18 cellular contexts compared by ENCODE assay signal in genomic region chr14:103889313-103890051, GRCh38. TPM values are rescaled to one million over a fixed set of nuclear protein-coding genes. Genes with fewer than 3 reads are reported as not detected.
A peak's percentile ranks its signal among the peaks of the same experiment; 100 is the strongest.
DNase-seq lines count a peak whose midpoint lies in the region; ATAC-seq and TF ChIP-seq lines count a peak whose summit lies in the region.
"Had no signal": no experiment of that assay in that cellular context is flagged by ENCODE, and none has a peak within 500 bp of the region (broad histone marks: within the 10 kb centered on the region; RNA-seq: fewer than 3 reads in every experiment).

No MANE protein-coding gene starts in this region.

- no peak for TF ChIP-seq CTCF in Calu3 (IDR thresholded peaks at IDR 0.05; ENCODE audit: unreplicated experiment)
- TF ChIP-seq CTCF in RWPE2 (IDR thresholded peaks at IDR 0.05; ENCODE audit: poor library complexity, severe bottlenecking) = no peak
- no peak for TF ChIP-seq CTCF in fibroblast of pulmonary artery (IDR thresholded peaks at IDR 0.05; ENCODE audit: low read length, missing control alignments)

- no peak overlapping the region for H3K14ac ChIP-seq in mesenchymal stem cell (ENCODE audit: low read length in 2 of 2)

- no peak overlapping the region for H3K4me3 ChIP-seq in RWPE2 (ENCODE audit: severe bottlenecking)
- H3K4me3 ChIP-seq in fibroblast of pulmonary artery (replicated peaks; ENCODE audit: low read depth, low read length) = no peak overlapping the region
- H3K4me3 ChIP-seq in mesenchymal stem cell (ENCODE audit: insufficient read depth in 1 of 2, low read depth in 1 of 2, low read length in 2 of 2) = no peak overlapping the region
- H3K4me3 ChIP-seq: esophagus muscularis mucosa, thoracic aorta had no signal

- no peak overlapping the region for H2BK12ac ChIP-seq in mesenchymal stem cell (ENCODE audit: low read length in 2 of 2)

- H3K9me3 ChIP-seq in RWPE2 (ENCODE audit: severe bottlenecking) = no peaks in the 10 kb centered on the region
- H3K9me3 ChIP-seq in mesenchymal stem cell (ENCODE audit: control insufficient read depth, low read length) = no peaks in the 10 kb centered on the region
- H3K9me3 ChIP-seq: esophagus muscularis mucosa, thoracic aorta had no signal

- H3K27me3 Mint-ChIP-seq in Calu3 (ENCODE audit: unreplicated experiment) = no peaks in the 10 kb centered on the region
- H3K27me3 Mint-ChIP-seq: activated CD8-positive, alpha-beta memory T cell treated with anti-CD3 and anti-CD28 coated beads, Interleukin-2, amount 10 ng/mL, durations not matched to agents 7 days and 5 days had no signal

- H3K27ac ChIP-seq in RWPE2 (ENCODE audit: poor library complexity, severe bottlenecking) (no peak overlapping the region), mesenchymal stem cell (ENCODE audit: low read length, poor library complexity, severe bottlenecking) (no peak overlapping the region)
- H3K27ac ChIP-seq: esophagus muscularis mucosa, thoracic aorta had no signal

- H3K79me1 ChIP-seq in mesenchymal stem cell (replicated peaks; ENCODE audit: low read length, poor library complexity, severe bottlenecking) = no peaks in the 10 kb centered on the region

- H3K27ac Mint-ChIP-seq in Calu3 (ENCODE audit: unreplicated experiment) = no peak overlapping the region
- H3K27ac Mint-ChIP-seq: activated CD8-positive, alpha-beta memory T cell treated with anti-CD3 and anti-CD28 coated beads, Interleukin-2, amount 10 ng/mL, durations not matched to agents 7 days and 5 days; HFFc6 had no signal

- no peak overlapping the region for H2AFZ ChIP-seq in mesenchymal stem cell (ENCODE audit: low read depth, low read length)

- H2BK120ac ChIP-seq in mesenchymal stem cell (ENCODE audit: low read depth, low read length) = no peak overlapping the region

- H3K36me3 Mint-ChIP-seq in Calu3 (ENCODE audit: insufficient read depth, unreplicated experiment) = no peaks in the 10 kb centered on the region
- H3K36me3 Mint-ChIP-seq: activated CD8-positive, alpha-beta memory T cell treated with anti-CD3 and anti-CD28 coated beads, Interleukin-2, amount 10 ng/mL, durations not matched to agents 7 days and 5 days had no signal

- no peak overlapping the region for H3K4ac ChIP-seq in mesenchymal stem cell (ENCODE audit: low read depth in 1 of 2, low read length in 2 of 2)

- H3K23ac ChIP-seq in mesenchymal stem cell (ENCODE audit: low read length in 2 of 2) = no peak overlapping the region

- no peak overlapping the region for H4K8ac ChIP-seq in mesenchymal stem cell (ENCODE audit: low read length)

- WGBS in mesenchymal stem cell = 84% methylated on average over 31 of the region's 31 CpGs

- peaks cover 14% of the 10 kb centered on the region for H3K4me1 ChIP-seq in RWPE2 (ENCODE audit: insufficient read depth, poor library complexity, severe bottlenecking)
- peaks cover 21% of the 10 kb centered on the region for H3K4me1 ChIP-seq in mesenchymal stem cell (ENCODE audit: control insufficient read depth, insufficient read depth, low read depth, low read length)

- no peak overlapping the region for H2BK5ac ChIP-seq in mesenchymal stem cell (ENCODE audit: low read depth, low read length, poor library complexity, severe bottlenecking)

- H3K4me3 Mint-ChIP-seq in Calu3 (ENCODE audit: low read depth, unreplicated experiment) = no peak overlapping the region
- H3K4me3 Mint-ChIP-seq: activated CD8-positive, alpha-beta memory T cell treated with anti-CD3 and anti-CD28 coated beads, Interleukin-2, amount 10 ng/mL, durations not matched to agents 7 days and 5 days; HFFc6 had no signal

- H2BK15ac ChIP-seq in mesenchymal stem cell (ENCODE audit: low read depth, poor library complexity, severe bottlenecking) = no peak overlapping the region

- peak; percentile 72 for ATAC-seq in RWPE2 (ENCODE audit: low read depth)
- ATAC-seq: activated CD8-positive, alpha-beta memory T cell treated with anti-CD3 and anti-CD28 coated beads, Interleukin-2, amount 10 ng/mL, durations not matched to agents 7 days and 5 days had no signal

- H4K91ac ChIP-seq in mesenchymal stem cell (ENCODE audit: low read length) = no peak overlapping the region

- no peak overlapping the region for H2AK5ac ChIP-seq in mesenchymal stem cell (ENCODE audit: low read length, severe bottlenecking)

- peaks cover 18% of the 10 kb centered on the region for H3K4me1 Mint-ChIP-seq in Calu3 (ENCODE audit: low read depth, unreplicated experiment)
- H3K4me1 Mint-ChIP-seq: activated CD8-positive, alpha-beta memory T cell treated with anti-CD3 and anti-CD28 coated beads, Interleukin-2, amount 10 ng/mL, durations not matched to agents 7 days and 5 days had no signal

- H3K27me3 ChIP-seq in RWPE2 (ENCODE audit: insufficient read depth, poor library complexity, severe bottlenecking) (no peaks in the 10 kb centered on the region), mesenchymal stem cell (ENCODE audit: control insufficient read depth in 1 of 2, insufficient read depth in 1 of 2, low read length in 2 of 2) (peaks cover 16 to 33% of the 10 kb centered on the region in 2 experiments)
- H3K27me3 ChIP-seq: esophagus muscularis mucosa had no signal

- no peak overlapping the region for H3K4me2 ChIP-seq in mesenchymal stem cell (ENCODE audit: low read length, poor library complexity, severe bottlenecking)

- H3K36me3 ChIP-seq in RWPE2 (ENCODE audit: low read depth) (no peaks in the 10 kb centered on the region), mesenchymal stem cell (ENCODE audit: control insufficient read depth in 1 of 2, insufficient read depth in 2 of 2, low read depth in 1 of 2, low read length in 2 of 2) (no peaks in the 10 kb centered on the region)
- H3K36me3 ChIP-seq: esophagus muscularis mucosa, thoracic aorta had no signal

- peak; percentile 39 for DNase-seq in Calu3
- peak; percentile 85 for DNase-seq in RWPE2 (ENCODE audit: low spot score)
- peak; percentile 8 for DNase-seq in fibroblast of pulmonary artery (ENCODE audit: low read depth)
- peak; percentile 56 for DNase-seq in renal cortical epithelial cell (ENCODE audit: low read depth)
- no peak for DNase-seq in NCI-H2029 (lab: John Stamatoyannopoulos, UW)
- DNase-seq in NCI-H446 treated with DMSO at 0.1 percent for 48 hours (lab: John Stamatoyannopoulos, UW) = no peak
- no peak for DNase-seq in mesenchymal stem cell
- no peak for DNase-seq in SIG-M5 (lab: John Stamatoyannopoulos, UW)
- DNase-seq: activated CD8-positive, alpha-beta memory T cell treated with anti-CD3 and anti-CD28 coated beads, Interleukin-2, amount 10 ng/mL, durations not matched to agents 7 days and 5 days; COR-L47; HFFc6; kidney; NCI-H1417; T-helper 9 cell had no signal

- intact Hi-C loops in Calu3 (cut with micrococcal nuclease; ENCODE audit: unreplicated experiment) = no loop called here

- H3K18ac ChIP-seq in mesenchymal stem cell (ENCODE audit: low read depth in 1 of 2, low read length in 2 of 2) = no peak overlapping the region

- no peak overlapping the region for H3K9ac ChIP-seq in mesenchymal stem cell (ENCODE audit: low read length)

- no TSS peak for BruUV-seq in Calu3 (replicated peaks; lab: Mats Ljungman, UMichigan)

- CTCF ChIA-PET in Calu3 (lab: Charles Lee) = interaction anchor here (1.0 kb wide), 1 partner anchor 9 kb away, joined by 4 read pairs; no protein-coding TSS in a partner anchor

- no peaks in the 10 kb centered on the region for H3K9me3 Mint-ChIP-seq in Calu3 (ENCODE audit: low read depth, unreplicated experiment)
- H3K9me3 Mint-ChIP-seq: HFFc6 had no signal

RNA-seq across cellular contexts. Expression of gene TDRD9, which starts 38.8 kb away (rescaled TPM):
- total RNA-seq in Calu3 (2022) (not detected in 2 replicates), renal cortical epithelial cell (2.8 and 4.5 TPM in 2 replicates)
- not detected for polyA plus RNA-seq in mesenchymal stem cell (2013, experiment 1 of 2)
- not detected for polyA plus RNA-seq in mesenchymal stem cell (2013, experiment 2 of 2)
- total RNA-seq: HFFc6 had no signal

RNA-seq across cellular contexts. Expression of gene PPP1R13B, which starts 42.1 kb away (rescaled TPM):
- 23.2 and 27.7 TPM in 2 replicates for total RNA-seq in Calu3 (2022)
- total RNA-seq in renal cortical epithelial cell = 9.7 and 18.5 TPM in 2 replicates
- 1.2 TPM for polyA plus RNA-seq in mesenchymal stem cell (2013, experiment 1 of 2)
- polyA plus RNA-seq in mesenchymal stem cell (2013, experiment 2 of 2) = 0.86 TPM

RNA-seq across cellular contexts. Expression of gene RD3L, which starts 52.8 kb away (rescaled TPM):
- total RNA-seq in Calu3 (2022) (not detected in 2 replicates), renal cortical epithelial cell (not detected in 2 replicates)
- polyA plus RNA-seq in mesenchymal stem cell (2013, experiment 1 of 2) = not detected
- not detected for polyA plus RNA-seq in mesenchymal stem cell (2013, experiment 2 of 2)
- total RNA-seq: activated CD8-positive, alpha-beta memory T cell treated with anti-CD3 and anti-CD28 coated beads, Interleukin-2, amount 10 ng/mL, durations not matched to agents 7 days and 5 days; esophagus muscularis mucosa; HFFc6; kidney; posterior vena cava; thoracic aorta had no signal
- polyA plus RNA-seq: adipose tissue had no signal

Comparison
In these comparisons a context has a peak if more than half of its experiments do, and no peak if none do; other contexts are left out.
1. DNase-seq: peak in Calu3 (single experiment), RWPE2 (single experiment), fibroblast of pulmonary artery (single experiment) and renal cortical epithelial cell (single experiment); none in NCI-H2029 (single experiment), NCI-H446 treated with DMSO at 0.1 percent for 48 hours (single experiment), mesenchymal stem cell (single experiment) and SIG-M5 (single experiment).